ENCODE assay signal across 9 cellular contexts in the genomic region with DNA sequence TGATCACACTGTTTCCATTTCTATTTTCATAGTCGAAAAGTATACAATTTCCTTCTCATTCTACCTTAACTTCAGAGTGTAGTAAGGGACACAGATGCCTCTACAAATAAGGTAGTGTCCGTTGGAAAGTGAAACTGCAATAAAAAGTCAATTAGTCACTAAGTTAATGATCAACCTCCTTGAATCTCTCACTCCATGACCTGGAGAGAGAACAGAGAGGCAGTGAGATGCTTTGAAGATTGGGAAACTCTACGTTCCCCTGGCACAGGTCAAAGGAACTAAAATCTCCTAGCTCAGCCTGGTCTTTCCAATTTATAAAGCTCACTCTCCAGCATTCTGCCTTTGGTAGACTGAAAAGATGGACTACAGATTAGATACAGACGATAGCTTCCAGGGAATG.
A peak's percentile ranks its signal among the peaks of the same experiment; 100 is the strongest.
DNase-seq lines count a peak whose midpoint lies in the region; ATAC-seq and TF ChIP-seq lines count a peak whose summit lies in the region.
"Had no signal": no experiment of that assay in that cellular context is flagged by ENCODE, and none has a peak within 500 bp of the region (broad histone marks: within the 10 kb centered on the region; RNA-seq: fewer than 3 reads in every experiment).

No MANE protein-coding gene starts in this region.

- H3K9me3 ChIP-seq in liver (ENCODE audit: control insufficient read depth in 4 of 4, low read length in 3 of 4) (no peaks in the 10 kb centered on the region), stomach (no peaks in the 10 kb centered on the region)

- DNase-seq in activated naive CD4-positive, alpha-beta T cell treated with anti-CD3 and anti-CD28 coated beads, Interleukin-2, amount 50 U/mL, for 16 hours, result no peak
- DNase-seq in stomach (no peak), lower leg skin (ENCODE audit: low spot score in 2 of 2) (no peak), midbrain (lab: John Stamatoyannopoulos, UW) (no peak)

- H3K4me1 ChIP-seq in liver (ENCODE audit: control insufficient read depth in 4 of 4, insufficient read depth in 4 of 4, low read length in 3 of 4) (peaks cover 10 to 27% (median 19%) of the 10 kb centered on the region in 4 donors), stomach (peaks cover 0 to 13% (median 5%) of the 10 kb centered on the region in 4 donors)

- TF ChIP-seq EP300 in stomach (IDR thresholded peaks at IDR 0.05), result no peak

- H3K4me3 ChIP-seq in liver (ENCODE audit: low read depth in 1 of 3, low read length in 3 of 3) (peak overlapping the region in 1 of 3 donors; percentile 26), stomach (no peak overlapping the region), lower leg skin (ENCODE audit: low read depth, poor library complexity, severe bottlenecking) (no peak overlapping the region)

- ATAC-seq in GM18517 (IDR thresholded peaks at IDR 0.05; ENCODE audit: unreplicated experiment) (peak; percentile 88), GM21825 (IDR thresholded peaks at IDR 0.05; ENCODE audit: unreplicated experiment) (peak; percentile 66), HG03571 (IDR thresholded peaks at IDR 0.05; ENCODE audit: unreplicated experiment) (peak; percentile 70)

- H3K27ac ChIP-seq in liver (ENCODE audit: low read depth in 1 of 2, low read length in 2 of 2), result peak overlapping the region; percentile 83 to 84
- H3K27ac ChIP-seq in stomach, result no peak overlapping the region
- H3K27ac ChIP-seq: C4-2B had no signal

- intact Hi-C loops in stomach (cut with DNase I; ENCODE audit: low total_unique reads) (loop anchor here (10.0 kb wide), 1 partner anchor 62 kb away; no protein-coding TSS in a partner anchor), lower leg skin (cut with DNase I; ENCODE audit: low total_unique reads) (no loop called here)

- 22% methylated on average over 4 of the region's 4 CpGs for WGBS in liver
- 30 to 46% (median 35%) methylated on average over 4 of the region's 4 CpGs for WGBS in stomach, 5 donors
- WGBS in lower leg skin, 2 donors, result 62 to 63% methylated on average over 4 of the region's 4 CpGs

- TF ChIP-seq POLR2A in stomach (IDR thresholded peaks at IDR 0.05) (no peak), lower leg skin (IDR thresholded peaks at IDR 0.05) (no peak)

- H3K9ac ChIP-seq in liver (ENCODE audit: low read depth in 1 of 2, low read length in 2 of 2), result peak overlapping the region; percentile 67 to 81

- H3K27me3 ChIP-seq in liver (ENCODE audit: control insufficient read depth in 4 of 4, insufficient read depth in 4 of 4, low read length in 3 of 4) (no peaks in the 10 kb centered on the region), stomach (no peaks in the 10 kb centered on the region)

- H3K36me3 ChIP-seq in liver (ENCODE audit: control insufficient read depth in 4 of 4, insufficient read depth in 3 of 4, low read depth in 1 of 4, low read length in 3 of 4) (peaks cover 0 to 2% (median 0%) of the 10 kb centered on the region in 4 donors), stomach (peaks cover 0 to 8% (median 0%) of the 10 kb centered on the region in 4 donors)

- no peak for TF ChIP-seq CTCF in liver (IDR thresholded peaks at IDR 0.05; ENCODE audit: low read depth, low read length, missing input control)
- no peak for TF ChIP-seq CTCF in stomach (IDR thresholded peaks at IDR 0.05)
- TF ChIP-seq CTCF in lower leg skin (IDR thresholded peaks at IDR 0.05), result no peak

- peak; percentile 58 to 64 for TF ChIP-seq RAD21 in liver (IDR thresholded peaks at IDR 0.05)

TF ChIP-seq in liver, 16 proteins besides CTCF, POLR2A, EP300 and RAD21:
- TF ChIP-seq HNF4A (conservative IDR thresholded peaks at IDR 0.05) (peak; percentile 79 to 87), JUND (IDR thresholded peaks at IDR 0.05) (peak; percentile 66 to 87), RXRA (IDR thresholded peaks at IDR 0.05) (peak; percentile 88 to 92), YY1 (IDR thresholded peaks at IDR 0.05) (peak; percentile 88), GABPA (IDR thresholded peaks at IDR 0.05 in 1 of 2, conservative IDR thresholded peaks at IDR 0.05 in 1 of 2) (peak in 1 of 2 donors; percentile 49), SP1 (IDR thresholded peaks at IDR 0.05) (peak; percentile 91), NR2F2 (IDR thresholded peaks at IDR 0.05) (peak; percentile 72), TAF1 (conservative IDR thresholded peaks at IDR 0.05) (no peak), HNF4G (IDR thresholded peaks at IDR 0.05) (no peak), EGR1 (IDR thresholded peaks at IDR 0.05; ENCODE audit: low read depth in 2 of 2) (peak in 1 of 2 donors; percentile 65), FOXA1 (IDR thresholded peaks at IDR 0.05) (peak; percentile 69), FOXA2 (IDR thresholded peaks at IDR 0.05) (peak; percentile 67)
- TF ChIP-seq, protein P1, sequence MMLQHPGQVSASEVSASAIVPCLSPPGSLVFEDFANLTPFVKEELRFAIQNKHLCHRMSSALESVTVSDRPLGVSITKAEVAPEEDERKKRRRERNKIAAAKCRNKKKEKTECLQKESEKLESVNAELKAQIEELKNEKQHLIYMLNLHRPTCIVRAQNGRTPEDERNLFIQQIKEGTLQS (IDR thresholded peaks at IDR 0.05), result no peak
- TF ChIP-seq, protein P2, sequence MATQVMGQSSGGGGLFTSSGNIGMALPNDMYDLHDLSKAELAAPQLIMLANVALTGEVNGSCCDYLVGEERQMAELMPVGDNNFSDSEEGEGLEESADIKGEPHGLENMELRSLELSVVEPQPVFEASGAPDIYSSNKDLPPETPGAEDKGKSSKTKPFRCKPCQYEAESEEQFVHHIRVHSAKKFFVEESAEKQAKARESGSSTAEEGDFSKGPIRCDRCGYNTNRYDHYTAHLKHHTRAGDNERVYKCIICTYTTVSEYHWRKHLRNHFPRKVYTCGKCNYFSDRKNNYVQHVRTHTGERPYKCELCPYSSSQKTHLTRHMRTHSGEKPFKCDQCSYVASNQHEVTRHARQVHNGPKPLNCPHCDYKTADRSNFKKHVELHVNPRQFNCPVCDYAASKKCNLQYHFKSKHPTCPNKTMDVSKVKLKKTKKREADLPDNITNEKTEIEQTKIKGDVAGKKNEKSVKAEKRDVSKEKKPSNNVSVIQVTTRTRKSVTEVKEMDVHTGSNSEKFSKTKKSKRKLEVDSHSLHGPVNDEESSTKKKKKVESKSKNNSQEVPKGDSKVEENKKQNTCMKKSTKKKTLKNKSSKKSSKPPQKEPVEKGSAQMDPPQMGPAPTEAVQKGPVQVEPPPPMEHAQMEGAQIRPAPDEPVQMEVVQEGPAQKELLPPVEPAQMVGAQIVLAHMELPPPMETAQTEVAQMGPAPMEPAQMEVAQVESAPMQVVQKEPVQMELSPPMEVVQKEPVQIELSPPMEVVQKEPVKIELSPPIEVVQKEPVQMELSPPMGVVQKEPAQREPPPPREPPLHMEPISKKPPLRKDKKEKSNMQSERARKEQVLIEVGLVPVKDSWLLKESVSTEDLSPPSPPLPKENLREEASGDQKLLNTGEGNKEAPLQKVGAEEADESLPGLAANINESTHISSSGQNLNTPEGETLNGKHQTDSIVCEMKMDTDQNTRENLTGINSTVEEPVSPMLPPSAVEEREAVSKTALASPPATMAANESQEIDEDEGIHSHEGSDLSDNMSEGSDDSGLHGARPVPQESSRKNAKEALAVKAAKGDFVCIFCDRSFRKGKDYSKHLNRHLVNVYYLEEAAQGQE (IDR thresholded peaks at IDR 0.05), result peak; percentile 78
- TF ChIP-seq, protein P3, sequence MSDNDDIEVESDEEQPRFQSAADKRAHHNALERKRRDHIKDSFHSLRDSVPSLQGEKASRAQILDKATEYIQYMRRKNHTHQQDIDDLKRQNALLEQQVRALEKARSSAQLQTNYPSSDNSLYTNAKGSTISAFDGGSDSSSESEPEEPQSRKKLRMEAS (IDR thresholded peaks at IDR 0.05), result peak; percentile 71
- TF ChIP-seq, protein P4, sequence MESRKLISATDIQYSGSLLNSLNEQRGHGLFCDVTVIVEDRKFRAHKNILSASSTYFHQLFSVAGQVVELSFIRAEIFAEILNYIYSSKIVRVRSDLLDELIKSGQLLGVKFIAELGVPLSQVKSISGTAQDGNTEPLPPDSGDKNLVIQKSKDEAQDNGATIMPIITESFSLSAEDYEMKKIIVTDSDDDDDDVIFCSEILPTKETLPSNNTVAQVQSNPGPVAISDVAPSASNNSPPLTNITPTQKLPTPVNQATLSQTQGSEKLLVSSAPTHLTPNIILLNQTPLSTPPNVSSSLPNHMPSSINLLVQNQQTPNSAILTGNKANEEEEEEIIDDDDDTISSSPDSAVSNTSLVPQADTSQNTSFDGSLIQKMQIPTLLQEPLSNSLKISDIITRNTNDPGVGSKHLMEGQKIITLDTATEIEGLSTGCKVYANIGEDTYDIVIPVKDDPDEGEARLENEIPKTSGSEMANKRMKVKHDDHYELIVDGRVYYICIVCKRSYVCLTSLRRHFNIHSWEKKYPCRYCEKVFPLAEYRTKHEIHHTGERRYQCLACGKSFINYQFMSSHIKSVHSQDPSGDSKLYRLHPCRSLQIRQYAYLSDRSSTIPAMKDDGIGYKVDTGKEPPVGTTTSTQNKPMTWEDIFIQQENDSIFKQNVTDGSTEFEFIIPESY (IDR thresholded peaks at IDR 0.05), result peak; percentile 84

Comparison
In these comparisons a context has a peak if more than half of its experiments do, and no peak if none do; other contexts are left out.
1. H3K27ac ChIP-seq: peak in liver (2 of 2); none in stomach (0 of 5).
2. Peak in every context shown above with its lines, with median percentiles within 50 percentile points of each other: ATAC-seq.